8 cellular contexts compared by ENCODE assay signal in the genomic region with DNA sequence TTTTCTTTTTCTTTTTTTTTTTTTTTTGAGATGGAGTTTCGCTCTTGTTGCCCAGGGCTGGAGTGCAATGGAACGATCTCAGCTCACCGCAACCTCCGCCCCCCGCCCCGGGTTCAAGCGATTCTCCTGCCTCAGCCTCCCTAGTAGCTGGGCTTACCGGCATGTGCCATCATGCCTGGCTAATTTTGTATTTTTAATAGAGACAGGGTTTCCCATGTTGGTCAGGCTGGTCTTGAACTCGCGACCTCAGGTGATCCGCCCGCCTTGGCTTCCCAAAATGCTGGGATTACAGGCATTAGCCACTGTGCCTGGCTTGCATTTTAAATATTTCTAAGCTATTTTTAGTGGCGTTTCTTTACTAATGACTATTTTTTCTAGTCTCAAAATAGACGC. TPM values are rescaled to one million over a fixed set of nuclear protein-coding genes. Genes with fewer than 3 reads are reported as not detected.
A peak's percentile ranks its signal among the peaks of the same experiment; 100 is the strongest.
DNase-seq lines count a peak whose midpoint lies in the region; ATAC-seq and TF ChIP-seq lines count a peak whose summit lies in the region.
"Not testable (repeated sequence)": the region's sequence is repeated elsewhere in the genome, so short reads cannot be mapped to it uniquely, and the experiment has no call there.

No MANE protein-coding gene starts in this region.

- H3K9ac ChIP-seq in OCI-LY1 (ENCODE audit: low read length) (peak overlapping the region; percentile 71), mammary epithelial cell (ENCODE audit: insufficient read depth, low read length) (peak overlapping the region; percentile 57)
- not testable (repeated sequence) for H3K9ac ChIP-seq in rectal smooth muscle tissue (ENCODE audit: low read length)

- not testable (repeated sequence) for H3K36me3 Mint-ChIP-seq in activated CD4-positive, alpha-beta memory T cell treated with anti-CD3 and anti-CD28 coated beads, Interleukin-2, amount 10 ng/mL, durations not matched to agents 7 days and 5 days (ENCODE audit: low read depth); type B pancreatic cell

- H3K4me1 ChIP-seq in DOHH2 (ENCODE audit: control insufficient read depth, low read length) (peaks cover 27% of the 10 kb centered on the region), OCI-LY1 (ENCODE audit: insufficient read depth, low read length, severe bottlenecking) (peaks cover 29% of the 10 kb centered on the region), gastroesophageal sphincter (peaks cover 0 to 24% (median 7%) of the 10 kb centered on the region in 3 donors)
- H3K4me1 ChIP-seq in mammary epithelial cell (ENCODE audit: insufficient read depth, low read length); mesodermal cell (ENCODE audit: control insufficient read depth, insufficient read depth, low read length, poor library complexity, severe bottlenecking); rectal smooth muscle tissue (ENCODE audit: control insufficient read depth, insufficient read depth, low read length): not testable (repeated sequence)

- dilution Hi-C loops in mammary epithelial cell (cut with HindIII; ENCODE audit: low sequenced_read_pairs) = loop anchor here (5.0 kb wide), 1 partner anchor 41 kb away; no protein-coding TSS in a partner anchor

- TF ChIP-seq POLR2A in gastroesophageal sphincter (IDR thresholded peaks at IDR 0.05) = not testable (repeated sequence)

- H3K27ac ChIP-seq in DOHH2 (ENCODE audit: low read depth, low read length); OCI-LY1 (ENCODE audit: low read depth, low read length, poor library complexity, severe bottlenecking); mammary epithelial cell (ENCODE audit: insufficient read depth, low read depth, low read length); mesodermal cell (ENCODE audit: low read depth, low read length, severe bottlenecking); rectal smooth muscle tissue (ENCODE audit: low read depth, low read length): not testable (repeated sequence)
- peak overlapping the region; percentile 90 to 99 (median 94) for H3K27ac ChIP-seq in gastroesophageal sphincter

- H3F3A ChIP-seq in DOHH2 (ENCODE audit: control insufficient read depth, insufficient read depth) = peaks cover 24% of the 10 kb centered on the region
- not testable (repeated sequence) for H3F3A ChIP-seq in OCI-LY1 (ENCODE audit: insufficient read depth, low read length)

- H3K4me3 ChIP-seq in DOHH2 (ENCODE audit: low read length) (peak overlapping the region; percentile 79), OCI-LY1 (ENCODE audit: low read depth, low read length, poor library complexity, severe bottlenecking) (peak overlapping the region; percentile 74), mammary epithelial cell (replicated peaks in 1 of 3; ENCODE audit: insufficient read depth in 1 of 3, low read depth in 2 of 3, low read length in 3 of 3) (peak overlapping the region; percentile 53 to 79 (median 66)), gastroesophageal sphincter (peak overlapping the region; percentile 58 to 84), mesodermal cell (ENCODE audit: extremely low read depth, insufficient read depth, low read length, poor library complexity, severe bottlenecking) (peak overlapping the region; percentile 55), rectal smooth muscle tissue (ENCODE audit: low read length) (peak overlapping the region; percentile 88)

- not testable (repeated sequence) for H4K20me1 ChIP-seq in DOHH2 (ENCODE audit: control insufficient read depth, insufficient read depth, low read depth, low read length); OCI-LY1 (ENCODE audit: insufficient read depth, low read length); mammary epithelial cell (ENCODE audit: insufficient read depth, low read length)

- POLR2A ChIA-PET in activated CD4-positive, alpha-beta memory T cell treated with anti-CD3 and anti-CD28 coated beads, Interleukin-2, amount 10 ng/mL, durations not matched to agents 7 days and 5 days (lab: Charles Lee) = interaction anchor here (2.2 to 4.3 kb wide), 3 partner anchors 9 to 75 kb away, joined by 7 to 47 read pairs (median 16); a partner anchor contains a TSS

- CTCF ChIA-PET in activated CD4-positive, alpha-beta memory T cell treated with anti-CD3 and anti-CD28 coated beads, Interleukin-2, amount 10 ng/mL, durations not matched to agents 7 days and 5 days (lab: Charles Lee) = interaction anchor here (0.8 to 1.2 kb wide), 3 partner anchors 72 to 158 kb away, joined by 3 to 5 read pairs (median 3); a partner anchor contains a TSS
- CTCF ChIA-PET in mammary epithelial cell (lab: Charles Lee; ENCODE audit: low non-redundant PET) = not testable (repeated sequence)

- BruUV-seq in mammary epithelial cell (replicated peaks; lab: Mats Ljungman, UMichigan) = not testable (repeated sequence)

- H3K4me3 Mint-ChIP-seq in activated CD4-positive, alpha-beta memory T cell treated with anti-CD3 and anti-CD28 coated beads, Interleukin-2, amount 10 ng/mL, durations not matched to agents 7 days and 5 days = peak overlapping the region; percentile 72
- peak overlapping the region; percentile 87 for H3K4me3 Mint-ChIP-seq in type B pancreatic cell

- not testable (repeated sequence) for H3K27me3 Mint-ChIP-seq in activated CD4-positive, alpha-beta memory T cell treated with anti-CD3 and anti-CD28 coated beads, Interleukin-2, amount 10 ng/mL, durations not matched to agents 7 days and 5 days; type B pancreatic cell

- not testable (repeated sequence) for DNase-seq in activated CD4-positive, alpha-beta memory T cell treated with anti-CD3 and anti-CD28 coated beads, Interleukin-2, amount 10 ng/mL, durations not matched to agents 7 days and 5 days; mammary epithelial cell; type B pancreatic cell (ENCODE audit: extremely low spot score, unreplicated experiment)

- H3K27ac Mint-ChIP-seq in activated CD4-positive, alpha-beta memory T cell treated with anti-CD3 and anti-CD28 coated beads, Interleukin-2, amount 10 ng/mL, durations not matched to agents 7 days and 5 days = not testable (repeated sequence)
- H3K27ac Mint-ChIP-seq in type B pancreatic cell = peak overlapping the region; percentile 87

- H3K4me2 ChIP-seq in DOHH2 (ENCODE audit: low read length) = peak overlapping the region; percentile 78
- peak overlapping the region; percentile 78 for H3K4me2 ChIP-seq in OCI-LY1 (ENCODE audit: low read length)
- peak overlapping the region; percentile 99 for H3K4me2 ChIP-seq in mammary epithelial cell (ENCODE audit: insufficient read depth, low read depth, low read length)

- H2AFZ ChIP-seq in OCI-LY1 (ENCODE audit: low read length) = not testable (repeated sequence)
- peak overlapping the region; percentile 97 for H2AFZ ChIP-seq in mammary epithelial cell (ENCODE audit: low read depth, low read length)

- not testable (repeated sequence) for TF ChIP-seq EP300 in gastroesophageal sphincter (IDR thresholded peaks at IDR 0.05)

- peaks cover 32% of the 10 kb centered on the region for H3K4me1 Mint-ChIP-seq in activated CD4-positive, alpha-beta memory T cell treated with anti-CD3 and anti-CD28 coated beads, Interleukin-2, amount 10 ng/mL, durations not matched to agents 7 days and 5 days
- H3K4me1 Mint-ChIP-seq in type B pancreatic cell (ENCODE audit: unreplicated experiment) = peaks cover 16% of the 10 kb centered on the region

- not testable (repeated sequence) for H3K36me3 ChIP-seq in DOHH2 (ENCODE audit: control insufficient read depth, low read length); OCI-LY1 (ENCODE audit: insufficient read depth, low read length); mammary epithelial cell (ENCODE audit: insufficient read depth, low read length); gastroesophageal sphincter; mesodermal cell (ENCODE audit: control insufficient read depth, insufficient read depth, low read length); rectal smooth muscle tissue (ENCODE audit: control insufficient read depth, insufficient read depth, low read length)

- H3K9me3 Mint-ChIP-seq in activated CD4-positive, alpha-beta memory T cell treated with anti-CD3 and anti-CD28 coated beads, Interleukin-2, amount 10 ng/mL, durations not matched to agents 7 days and 5 days; type B pancreatic cell: not testable (repeated sequence)

- in situ Hi-C loops in mammary epithelial cell (cut with MboI; ENCODE audit: low sequenced_read_pairs in 2 of 2) = not testable (repeated sequence)

- 10% methylated on average over 14 of the region's 14 CpGs for WGBS in mammary epithelial cell (ENCODE audit: low coverage, missing lambda C conversion rate)
- 12 to 23% methylated on average over 3 to 6 of the region's 14 CpGs for WGBS in gastroesophageal sphincter (ENCODE audit: low coverage in 1 of 2), 2 donors
- 33 to 77% methylated on average over 4 to 9 of the region's 14 CpGs for WGBS in mesodermal cell (ENCODE audit: insufficient coverage in 2 of 2), 2 experiments

- not testable (repeated sequence) for ATAC-seq in gastroesophageal sphincter

- intact Hi-C loops in mammary epithelial cell (cut with micrococcal nuclease) = loop anchor here (2.0 kb wide), 1 partner anchor 75 kb away; a partner anchor contains a TSS

- H3K27me3 ChIP-seq in DOHH2 (ENCODE audit: control insufficient read depth, low read length); OCI-LY1 (ENCODE audit: insufficient read depth, low read length); mammary epithelial cell (ENCODE audit: insufficient read depth, low read length); gastroesophageal sphincter; rectal smooth muscle tissue (ENCODE audit: control insufficient read depth, insufficient read depth, low read length): not testable (repeated sequence)

- not testable (repeated sequence) for H3K79me2 ChIP-seq in DOHH2 (ENCODE audit: control insufficient read depth, low read length); OCI-LY1 (ENCODE audit: insufficient read depth, low read length); mammary epithelial cell (ENCODE audit: insufficient read depth, low read length)

- H3K9me3 ChIP-seq in DOHH2 (ENCODE audit: control insufficient read depth, insufficient read depth, low read length); OCI-LY1 (ENCODE audit: low read length); mammary epithelial cell (replicated peaks; ENCODE audit: insufficient read depth, low read length); gastroesophageal sphincter; mesodermal cell (ENCODE audit: control insufficient read depth, low read length): not testable (repeated sequence)

- not testable (repeated sequence) for H3K9me2 ChIP-seq in DOHH2 (replicated peaks; ENCODE audit: control insufficient read depth, low read length); OCI-LY1 (ENCODE audit: low read depth, low read length)

- not testable (repeated sequence) for TF ChIP-seq CTCF in DOHH2 (IDR thresholded peaks at IDR 0.05; ENCODE audit: low read depth, low read length, poor library complexity, severe bottlenecking); OCI-LY1 (IDR thresholded peaks at IDR 0.05; ENCODE audit: low read length); mammary epithelial cell (conservative IDR thresholded peaks at IDR 0.05 in 1 of 2, IDR thresholded peaks at IDR 0.05 in 1 of 2; ENCODE audit: extremely low read depth in 1 of 2, insufficient read depth in 1 of 2, low read depth in 1 of 2, low read length in 2 of 2); gastroesophageal sphincter (IDR thresholded peaks at IDR 0.05); type B pancreatic cell (conservative IDR thresholded peaks at IDR 0.05)

RNA-seq across cellular contexts. Expression of a gene that starts 0.8 kb away (rescaled TPM):
- 1 to 10 TPM; 2.4 to 2.6 TPM for total RNA-seq in activated CD4-positive, alpha-beta memory T cell treated with anti-CD3 and anti-CD28 coated beads, Interleukin-2, amount 10 ng/mL, durations not matched to agents 7 days and 5 days
- total RNA-seq in mammary epithelial cell (1 to 10 TPM in 1 of 2 donors, under 1 TPM in 1; 0.52 to 2.0 TPM), gastroesophageal sphincter (10 to 100 TPM in 2 of 4 donors, 1 to 10 TPM in 2; 7.3 to 14.3 (median 10.5) TPM), type B pancreatic cell (ENCODE audit: low replicate concordance) (1.7 and 3.5 TPM in 2 replicates)
- polyA plus RNA-seq in mammary epithelial cell = 0.03 TPM
- 3.6 TPM for polyA minus RNA-seq in mammary epithelial cell
- 1.2 TPM for polyA plus RNA-seq in mesodermal cell (2013, experiment 1 of 2)
- 1.7 TPM for polyA plus RNA-seq in mesodermal cell (2013, experiment 2 of 2)

RNA-seq across cellular contexts. Expression of a gene that starts 5.7 kb away (rescaled TPM):
- 10 to 100 TPM; 24.1 to 24.9 TPM for total RNA-seq in activated CD4-positive, alpha-beta memory T cell treated with anti-CD3 and anti-CD28 coated beads, Interleukin-2, amount 10 ng/mL, durations not matched to agents 7 days and 5 days
- 10 to 100 TPM in 1 of 2 donors, 1 to 10 TPM in 1; 2.2 to 11.9 TPM for total RNA-seq in mammary epithelial cell
- 13.4 TPM for polyA plus RNA-seq in mammary epithelial cell
- 1.1 TPM for polyA minus RNA-seq in mammary epithelial cell
- total RNA-seq in gastroesophageal sphincter = under 1 TPM in 3 of 4 donors, not detected in 1; 0.79 to 0.94 (median 0.93) TPM
- 16.9 TPM for polyA plus RNA-seq in mesodermal cell (2013, experiment 1 of 2)
- polyA plus RNA-seq in mesodermal cell (2013, experiment 2 of 2) = 23.7 TPM
- 6.1 and 16.6 TPM in 2 replicates for total RNA-seq in type B pancreatic cell (ENCODE audit: low replicate concordance)

RNA-seq across cellular contexts. Expression of a gene that starts 58.7 kb away (rescaled TPM):
- total RNA-seq in activated CD4-positive, alpha-beta memory T cell treated with anti-CD3 and anti-CD28 coated beads, Interleukin-2, amount 10 ng/mL, durations not matched to agents 7 days and 5 days = 1 to 10 TPM; 7.4 to 7.5 TPM
- total RNA-seq in mammary epithelial cell (10 to 100 TPM in 1 of 2 donors, 1 to 10 TPM in 1; 7.9 to 10.5 TPM), gastroesophageal sphincter (10 to 100 TPM in 1 of 4 donors, 1 to 10 TPM in 3; 6.8 to 10.4 (median 9.0) TPM), type B pancreatic cell (ENCODE audit: low replicate concordance) (14.8 and 16.5 TPM in 2 replicates)
- 6.0 TPM for polyA plus RNA-seq in mammary epithelial cell
- polyA minus RNA-seq in mammary epithelial cell = 2.2 TPM
- polyA plus RNA-seq in mesodermal cell (2013, experiment 1 of 2) = 16.1 TPM
- 17.4 TPM for polyA plus RNA-seq in mesodermal cell (2013, experiment 2 of 2)
